In the genomic region with DNA sequence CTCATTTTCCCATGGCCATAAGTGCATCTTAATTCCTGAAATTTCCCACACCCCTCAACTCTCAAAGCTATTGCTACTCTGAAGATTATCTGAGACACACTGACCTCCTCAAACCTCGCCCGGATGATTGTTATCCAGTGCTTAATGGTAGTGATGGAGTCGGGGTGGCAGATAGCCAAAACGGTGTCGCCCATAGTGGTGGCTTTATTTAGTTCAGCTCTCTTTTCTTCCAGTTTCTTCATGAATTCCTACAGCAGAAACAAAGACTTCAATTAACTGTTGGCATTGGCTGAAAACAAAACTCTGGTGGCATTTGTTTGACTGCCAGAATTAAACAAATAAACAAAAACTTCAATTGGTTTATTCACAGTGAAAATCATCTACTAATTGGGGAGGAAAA, we compare ENCODE assay signal across 15 cellular contexts.
"Had no signal": no experiment of that assay in that cellular context is flagged by ENCODE, and none has a peak within 500 bp of the region (broad histone marks: within the 10 kb centered on the region; RNA-seq: fewer than 3 reads in every experiment).

No MANE protein-coding gene starts in this region.

- H3K4me1 Mint-ChIP-seq: naive thymus-derived CD8-positive, alpha-beta T cell had no signal

- H3K27ac ChIP-seq: esophagus squamous epithelium, neutrophil, stomach had no signal

- H3K4me3 Mint-ChIP-seq: dendritic cell treated with granulocyte-macrophage colony-stimulating factor and Interleukin-4, amounts not matched to agents 40 ng/mL and 50 ng/mL, for 4 days; naive thymus-derived CD8-positive, alpha-beta T cell had no signal

- H3K27me3 Mint-ChIP-seq: dendritic cell treated with granulocyte-macrophage colony-stimulating factor and Interleukin-4, amounts not matched to agents 40 ng/mL and 50 ng/mL, for 4 days had no signal

- DNase-seq: esophagus squamous epithelium; foreskin fibroblast; heart left ventricle; left colon; left ventricle myocardium superior; mesendoderm; naive thymus-derived CD8-positive, alpha-beta T cell; right cardiac atrium; small intestine; stimulated activated CD4-positive, alpha-beta T cell treated with anti-CD3 and anti-CD28 coated beads, Interleukin-12 subunit alpha, Interleukin-12 subunit beta, amount 100 ng/mL, for 4 hours; stimulated activated naive CD4-positive, alpha-beta T cell; stomach; trophoblast cell had no signal

- ATAC-seq: left colon; naive thymus-derived CD8-positive, alpha-beta T cell had no signal

- H3K36me3 Mint-ChIP-seq: naive thymus-derived CD8-positive, alpha-beta T cell had no signal

- H3K27ac Mint-ChIP-seq: dendritic cell treated with granulocyte-macrophage colony-stimulating factor and Interleukin-4, amounts not matched to agents 40 ng/mL and 50 ng/mL, for 4 days; naive thymus-derived CD8-positive, alpha-beta T cell had no signal
